Comparison of ENCODE assay signal across 2 cellular contexts in genomic region chr1:34398916-34399275, GRCh38.
TF ChIP-seq lines count a peak whose summit lies in the region.

No MANE protein-coding gene starts in this region.

TF ChIP-seq in HCT116, 20 proteins besides CTCF, POLR2A, EP300 and RAD21:
- TF ChIP-seq REST (IDR thresholded peaks at IDR 0.05; ENCODE audit: low read depth) (no peak), CEBPB (IDR thresholded peaks at IDR 0.05; ENCODE audit: low read depth) (no peak), ZFX (IDR thresholded peaks at IDR 0.05) (no peak), ZNF274 (IDR thresholded peaks at IDR 0.05; ENCODE audit: low read depth, low read length) (no peak), CBX3 (IDR thresholded peaks at IDR 0.05; ENCODE audit: low read depth) (no peak), SIN3A (IDR thresholded peaks at IDR 0.05; ENCODE audit: low read depth) (no peak), EZH2 (IDR thresholded peaks at IDR 0.05) (no peak), YY1 (IDR thresholded peaks at IDR 0.05; ENCODE audit: extremely low read depth, insufficient replicate concordance, low read depth, low read length) (no peak), ELF1 (IDR thresholded peaks at IDR 0.05; ENCODE audit: borderline replicate concordance, low read depth) (no peak), JUND (IDR thresholded peaks at IDR 0.05) (no peak), ZBTB33 (IDR thresholded peaks at IDR 0.05; ENCODE audit: extremely low read depth, insufficient replicate concordance, low read length) (no peak), EGR1 (IDR thresholded peaks at IDR 0.05; ENCODE audit: low read depth) (no peak), ATF3 (IDR thresholded peaks at IDR 0.05) (no peak), POLR2AphosphoS5 (IDR thresholded peaks at IDR 0.05; ENCODE audit: low read depth, low read length) (no peak), MAX (IDR thresholded peaks at IDR 0.05) (no peak)

TF ChIP-seq in GM12878, 131 proteins besides CTCF, POLR2A, EP300 and RAD21 (continued from another document):
- TF ChIP-seq CUX1 (IDR thresholded peaks at IDR 0.05; ENCODE audit: insufficient replicate concordance, low read depth, low read length): no peak
- no peak for TF ChIP-seq PRDM15 (CRISPR knock-in tag; IDR thresholded peaks at IDR 0.05)
- no peak for TF ChIP-seq PML (IDR thresholded peaks at IDR 0.05; ENCODE audit: low read length)
- no peak for TF ChIP-seq USF2 (IDR thresholded peaks at IDR 0.05; ENCODE audit: borderline replicate concordance, low read depth, low read length)
- no peak for TF ChIP-seq ESRRA (IDR thresholded peaks at IDR 0.05; ENCODE audit: low read length)
- no peak for TF ChIP-seq NR2F1 (conservative IDR thresholded peaks at IDR 0.05)
- no peak for TF ChIP-seq HCFC1 (IDR thresholded peaks at IDR 0.05; ENCODE audit: low read length)
- TF ChIP-seq SUPT20H (IDR thresholded peaks at IDR 0.05; ENCODE audit: borderline replicate concordance, control insufficient read depth, low read depth, low read length): no peak
